In the genomic region with DNA sequence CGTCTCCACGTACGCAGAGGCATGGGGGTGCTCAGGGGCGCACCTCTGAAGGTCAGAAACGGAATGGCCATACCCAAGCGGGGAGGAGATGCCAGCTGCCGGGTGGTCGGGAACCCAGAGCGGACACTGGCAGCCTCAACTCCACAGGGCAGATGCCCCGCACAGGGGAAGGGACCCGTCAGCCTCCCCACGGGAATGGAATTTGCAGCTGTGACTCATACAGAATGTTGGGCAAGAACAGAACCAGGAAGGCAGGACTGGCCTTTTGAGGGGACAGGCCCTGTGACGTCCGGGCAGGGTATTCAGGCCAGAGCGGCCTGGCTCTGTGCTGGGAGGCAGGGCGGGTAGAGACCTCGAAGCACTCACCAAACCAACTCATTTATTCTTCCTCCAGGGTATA, we compare ENCODE assay signal across 10 cellular contexts. TPM values are rescaled to one million over a fixed set of nuclear protein-coding genes. Genes with fewer than 3 reads are reported as not detected.
DNase-seq lines count a peak whose midpoint lies in the region; FAIRE-seq and TF ChIP-seq lines count a peak whose summit lies in the region.
"Had no signal": no experiment of that assay in that cellular context is flagged by ENCODE, and none has a peak within 500 bp of the region (broad histone marks: within the 10 kb centered on the region; RNA-seq: fewer than 3 reads in every experiment).

No MANE protein-coding gene starts in this region.

- H3K4me2 ChIP-seq in hepatocyte (no peak overlapping the region), smooth muscle cell (peak overlapping the region; percentile 29)

- CTCF ChIA-PET in A673 (lab: Charles Lee) = no interaction called here

- 0 out of 2 replicates have a peak, but pooled peaks have one; percentile 33 for TF ChIP-seq POLR2A in GM12891 (IDR thresholded peaks at IDR 0.05; ENCODE audit: low read depth, low read length)
- no peak for TF ChIP-seq POLR2A in erythroblast (IDR thresholded peaks at IDR 0.05; ENCODE audit: low read length)

- no peaks in the 10 kb centered on the region for H3K36me3 ChIP-seq in hepatocyte (replicated peaks; ENCODE audit: insufficient read depth, low read depth)
- H3K36me3 ChIP-seq in smooth muscle cell (ENCODE audit: low read depth) = no peaks in the 10 kb centered on the region
- H3K36me3 ChIP-seq in A673 (ENCODE audit: insufficient read depth, low read length, poor library complexity, severe bottlenecking) = peaks cover 72% of the 10 kb centered on the region

- FAIRE-seq in GM12891 (lab: Jason Lieb, UNC) (no peak), HTR-8/SVneo (lab: Jason Lieb, UNC) (no peak)

- no peaks in the 10 kb centered on the region for H4K20me1 ChIP-seq in hepatocyte (ENCODE audit: insufficient read depth, poor library complexity, severe bottlenecking)
- no peaks in the 10 kb centered on the region for H4K20me1 ChIP-seq in smooth muscle cell (ENCODE audit: low read depth)

- H3K4me3 ChIP-seq in hepatocyte (no peak overlapping the region), smooth muscle cell (no peak overlapping the region), A673 (ENCODE audit: low read depth, low read length, poor library complexity, severe bottlenecking) (no peak overlapping the region)

- H2AFZ ChIP-seq in hepatocyte = no peak overlapping the region
- H2AFZ ChIP-seq in smooth muscle cell (ENCODE audit: low read depth) = peak overlapping the region; percentile 84

- no peaks in the 10 kb centered on the region for H3K79me2 ChIP-seq in hepatocyte
- no peaks in the 10 kb centered on the region for H3K79me2 ChIP-seq in smooth muscle cell (ENCODE audit: low read depth)

- H3K9me3 ChIP-seq in hepatocyte (ENCODE audit: low read depth) = no peaks in the 10 kb centered on the region
- no peaks in the 10 kb centered on the region for H3K9me3 ChIP-seq in smooth muscle cell (replicated peaks; ENCODE audit: low read depth)
- no peaks in the 10 kb centered on the region for H3K9me3 ChIP-seq in A673 (ENCODE audit: low read depth, low read length, poor library complexity, severe bottlenecking)

- H3K27ac ChIP-seq in angular gyrus (ENCODE audit: low read depth, low read length) = peak overlapping the region; percentile 22
- H3K27ac ChIP-seq in hepatocyte = peak overlapping the region; percentile 57
- peak overlapping the region; percentile 78 for H3K27ac ChIP-seq in smooth muscle cell (ENCODE audit: low read depth)
- H3K27ac ChIP-seq in A673 (ENCODE audit: low read depth, low read length, poor library complexity, severe bottlenecking) = no peak overlapping the region

- intact Hi-C loops in A673 (cut with micrococcal nuclease; ENCODE audit: unreplicated experiment) = no loop called here

- no peaks in the 10 kb centered on the region for H3K27me3 ChIP-seq in hepatocyte
- H3K27me3 ChIP-seq in smooth muscle cell (ENCODE audit: low read depth) = no peaks in the 10 kb centered on the region
- no peaks in the 10 kb centered on the region for H3K27me3 ChIP-seq in A673 (replicated peaks; ENCODE audit: insufficient read depth, low read depth, low read length, poor library complexity)

- H3K4me1 ChIP-seq in hepatocyte (ENCODE audit: insufficient read depth) (peaks cover 4% of the 10 kb centered on the region), smooth muscle cell (ENCODE audit: low read depth) (no peaks in the 10 kb centered on the region), A673 (ENCODE audit: insufficient read depth, low read length, poor library complexity, severe bottlenecking) (peaks cover 3% of the 10 kb centered on the region)

- peak overlapping the region; percentile 59 for H3K9ac ChIP-seq in smooth muscle cell (ENCODE audit: low read depth)

- DNase-seq in GM12891 (ENCODE audit: insufficient read length, low spot score) (no peak), hepatocyte (ENCODE audit: low spot score) (no peak), smooth muscle cell (lab: John Stamatoyannopoulos, UW; ENCODE audit: unreplicated experiment) (peak; percentile 24), HTR-8/SVneo (ENCODE audit: insufficient read length, low spot score) (no peak), A673 (ENCODE audit: low spot score) (no peak), erythroblast (lab: John Stamatoyannopoulos, UW) (no peak)
- DNase-seq in stimulated activated CD4-positive, alpha-beta T cell treated with anti-CD3 and anti-CD28 coated beads, Interleukin-4, amount 100 ng/mL, for 24 hours = no peak
- DNase-seq: stimulated activated CD4-positive, alpha-beta T cell treated with anti-CD3 and anti-CD28 coated beads, Interleukin-2, amount 100 ng/mL, for 24 hours had no signal

- POLR2A ChIA-PET in A673 (lab: Charles Lee; ENCODE audit: low non-redundant PET) = no interaction called here

- TF ChIP-seq CTCF in hepatocyte (IDR thresholded peaks at IDR 0.05; ENCODE audit: poor library complexity) = no peak
- TF ChIP-seq CTCF in smooth muscle cell (IDR thresholded peaks at IDR 0.05; ENCODE audit: borderline replicate concordance, insufficient read depth, poor library complexity, severe bottlenecking) = no peak
- no peak for TF ChIP-seq CTCF in A673 (conservative IDR thresholded peaks at IDR 0.05; ENCODE audit: low read depth, low read length)

- H3F3A ChIP-seq in smooth muscle cell (ENCODE audit: low read depth) = peaks cover 13% of the 10 kb centered on the region

- 94% methylated on average over 17 of the region's 17 CpGs for WGBS in hepatocyte (ENCODE audit: low lambda C conversion rate, missing lambda C conversion rate)
- WGBS in smooth muscle cell (ENCODE audit: low lambda C conversion rate) = 66% methylated on average over 17 of the region's 17 CpGs

- H3K9me2 ChIP-seq in hepatocyte (replicated peaks; ENCODE audit: insufficient read depth) = no peaks in the 10 kb centered on the region

- BruUV-seq in A673 (replicated peaks; lab: Mats Ljungman, UMichigan) = no TSS peak

TF ChIP-seq in GM12891, 5 proteins besides CTCF, POLR2A, EP300 and RAD21:
- TF ChIP-seq SPI1 (IDR thresholded peaks at IDR 0.05; ENCODE audit: low read depth, low read length) = no peak
- no peak for TF ChIP-seq POU2F2 (IDR thresholded peaks at IDR 0.05; ENCODE audit: low read depth, low read length)
- TF ChIP-seq POLR2AphosphoS5 (IDR thresholded peaks at IDR 0.05; ENCODE audit: low read depth, low read length) = no peak
- no peak for TF ChIP-seq PAX5 (IDR thresholded peaks at IDR 0.05; ENCODE audit: insufficient read depth, low read length, severe bottlenecking)
- no peak for TF ChIP-seq TAF1 (IDR thresholded peaks at IDR 0.05; ENCODE audit: low read depth, low read length)
TF ChIP-seq in GM12891: peak in this region for 0.

RNA-seq across cellular contexts. Expression of gene TK1, which starts 7.5 kb away (rescaled TPM):
- 82.5 TPM for polyA plus RNA-seq in GM12891 (2012; ENCODE audit: low read depth, missing spikeins)
- 8.3 and 13.8 TPM in 2 replicates for total RNA-seq in hepatocyte
- 29.9 and 31.9 TPM in 2 replicates for polyA plus RNA-seq in hepatocyte
- 20.0 and 20.9 TPM in 2 replicates for total RNA-seq in smooth muscle cell
- 53.7 and 72.7 TPM in 2 replicates for polyA plus RNA-seq in smooth muscle cell
- 133 and 136 TPM in 2 replicates for total RNA-seq in A673 (2021)

RNA-seq across cellular contexts. Expression of gene AFMID, which starts 7.8 kb away (rescaled TPM):
- 38.8 TPM for polyA plus RNA-seq in GM12891 (2012; ENCODE audit: low read depth, missing spikeins)
- total RNA-seq in hepatocyte (61.2 and 86.2 TPM in 2 replicates), smooth muscle cell (63.7 and 64.9 TPM in 2 replicates), A673 (2021) (64.1 and 65.0 TPM in 2 replicates)
- polyA plus RNA-seq in hepatocyte (26.6 and 26.7 TPM in 2 replicates), smooth muscle cell (10.0 and 23.0 TPM in 2 replicates)

RNA-seq across cellular contexts. Expression of gene SYNGR2, which starts 11.0 kb away (rescaled TPM):
- polyA plus RNA-seq in GM12891 (2012; ENCODE audit: low read depth, missing spikeins) = 338 TPM
- total RNA-seq in hepatocyte (48.3 and 72.5 TPM in 2 replicates), smooth muscle cell (55.3 and 64.7 TPM in 2 replicates), A673 (2021) (55.3 and 59.7 TPM in 2 replicates)
- polyA plus RNA-seq in hepatocyte (160 and 191 TPM in 2 replicates), smooth muscle cell (46.1 and 136 TPM in 2 replicates)

RNA-seq across cellular contexts. Expression of gene C17orf99, which starts 33.2 kb away (rescaled TPM):
- polyA plus RNA-seq in GM12891 (2012; ENCODE audit: low read depth, missing spikeins) = 5.8 TPM
- total RNA-seq in hepatocyte (0.32 and 0.33 TPM in 2 replicates), smooth muscle cell (not detected in 2 replicates), A673 (2021) (not detected in 2 replicates)
- polyA plus RNA-seq in hepatocyte (0.62 and 0.77 TPM in 2 replicates), smooth muscle cell (0.29 and 1.7 TPM in 2 replicates)
- total RNA-seq: G401 had no signal

RNA-seq across cellular contexts. Expression of gene BIRC5, which starts 34.7 kb away (rescaled TPM):
- polyA plus RNA-seq in GM12891 (2012; ENCODE audit: low read depth, missing spikeins) = 41.8 TPM
- total RNA-seq in hepatocyte = 12.0 and 14.6 TPM in 2 replicates
- polyA plus RNA-seq in hepatocyte = 12.4 and 18.0 TPM in 2 replicates
- total RNA-seq in smooth muscle cell = 7.7 and 15.3 TPM in 2 replicates
- polyA plus RNA-seq in smooth muscle cell = 11.9 and 15.6 TPM in 2 replicates
- 158 and 160 TPM in 2 replicates for total RNA-seq in A673 (2021)
